ENCODE assay signal across 33 cellular contexts in genomic region chr16:88576307-88576706, GRCh38.
"Had no signal": no experiment of that assay in that cellular context is flagged by ENCODE, and none has a peak within 500 bp of the region (broad histone marks: within the 10 kb centered on the region; RNA-seq: fewer than 3 reads in every experiment).

No MANE protein-coding gene starts in this region.

- H3K27ac Mint-ChIP-seq: endodermal cell; mesothelial cell of epicardium; natural killer cell treated with Interleukin-12 subunit alpha and Interleukin-12 subunit beta and Interleukin-15 and Interleukin-18, amount 100 ng/mL, for 72 hours; progenitor cell of endocrine pancreas had no signal

- DNase-seq: effector CD8-positive, alpha-beta T cell; endodermal cell; foreskin keratinocyte; glutamatergic neuron; heart right ventricle; hippocampal formation; immature natural killer cell; islet precursor cell; kidney glomerular epithelial cell; left colon; left ventricle myocardium superior; mesenchymal stem cell; mucosa of descending colon; naive B cell; right lobe of liver; small intestine; stimulated activated CD4-positive, alpha-beta T cell treated with anti-CD3 and anti-CD28 coated beads, Interleukin-15, amount 100 ng/mL, for 24 hours; stimulated activated CD4-positive, alpha-beta T cell treated with anti-CD3 and anti-CD28 coated beads, Interleukin-4, amount 100 ng/mL, for 1 hour; stimulated activated CD8-positive, alpha-beta memory T cell treated with anti-CD3 and anti-CD28 coated beads, Interleukin-4, amount 100 ng/mL, for 48 hours; stimulated activated naive CD8-positive, alpha-beta T cell treated with anti-CD3 and anti-CD28 coated beads, Interleukin-15, Interleukin-2, amounts not matched to agents 100 U/mL and 50 U/mL, for 24 hours; substantia nigra; testis; uterus had no signal

- H3K9me3 ChIP-seq: esophagus muscularis mucosa, heart right ventricle, mucosa of descending colon, neutrophil, pancreas, right lobe of liver, testis, tibial nerve, upper lobe of left lung, uterus had no signal

- ATAC-seq: foreskin keratinocyte; heart right ventricle; left colon; left ventricle myocardium superior; mucosa of descending colon; natural killer cell treated with Interleukin-12 subunit alpha and Interleukin-12 subunit beta and Interleukin-15 and Interleukin-18, amount 100 ng/mL, for 72 hours; pancreas; right lobe of liver; stimulated activated naive CD8-positive, alpha-beta T cell treated with anti-CD3 and anti-CD28 coated beads, Interleukin-15, Interleukin-2, amounts not matched to agents 100 U/mL and 50 U/mL, for 24 hours had no signal

- H3K4me3 Mint-ChIP-seq: endodermal cell; immature natural killer cell; mesothelial cell of epicardium; natural killer cell treated with Interleukin-12 subunit alpha and Interleukin-12 subunit beta and Interleukin-15 and Interleukin-18, amount 100 ng/mL, for 72 hours; neural crest cell had no signal

- H3K36me3 Mint-ChIP-seq: natural killer cell treated with Interleukin-12 subunit alpha and Interleukin-12 subunit beta and Interleukin-15 and Interleukin-18, amount 100 ng/mL, for 72 hours had no signal

- H3K36me3 ChIP-seq: uterus had no signal

- H3K27ac ChIP-seq: epithelial cell of prostate, esophagus muscularis mucosa, foreskin keratinocyte, heart right ventricle, neutrophil, pancreas, right lobe of liver, testis, tibial nerve, uterus had no signal

- H3K4me3 ChIP-seq: esophagus muscularis mucosa, heart right ventricle, mucosa of descending colon, pancreas, right lobe of liver, testis, tibial nerve, upper lobe of left lung, uterus had no signal

- H3K4me1 ChIP-seq: foreskin keratinocyte, testis had no signal

- H3K9me3 Mint-ChIP-seq: endodermal cell; immature natural killer cell; mesothelial cell of epicardium; naive B cell; natural killer cell treated with Interleukin-12 subunit alpha and Interleukin-12 subunit beta and Interleukin-15 and Interleukin-18, amount 100 ng/mL, for 72 hours; neural crest cell had no signal

- H3K27me3 ChIP-seq: esophagus muscularis mucosa, foreskin keratinocyte, heart right ventricle, neutrophil, pancreas, right lobe of liver, testis, tibial nerve, upper lobe of left lung, uterus had no signal

- H3K27me3 Mint-ChIP-seq: naive B cell; natural killer cell treated with Interleukin-12 subunit alpha and Interleukin-12 subunit beta and Interleukin-15 and Interleukin-18, amount 100 ng/mL, for 72 hours; progenitor cell of endocrine pancreas had no signal
